ENCODE assay signal across 23 cellular contexts in the genomic region with DNA sequence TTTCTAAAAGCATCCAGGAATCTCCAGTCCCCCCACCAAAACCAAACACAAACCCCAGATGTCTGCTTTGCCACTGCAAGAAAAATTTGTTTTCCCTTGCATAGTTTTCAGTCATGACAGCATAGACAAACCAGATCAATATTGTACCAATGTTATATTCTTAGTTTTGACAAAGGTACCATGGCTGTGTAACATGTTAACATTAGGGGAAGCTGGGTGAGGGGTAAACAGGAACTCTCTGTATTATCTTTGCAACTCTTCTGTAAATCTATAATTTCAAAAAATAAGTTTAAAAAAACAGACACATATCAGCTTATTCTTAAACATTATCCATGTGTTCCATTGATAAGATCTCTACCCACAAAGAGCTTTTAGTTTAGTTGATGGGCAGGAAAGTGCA. TPM values are rescaled to one million over a fixed set of nuclear protein-coding genes. Genes with fewer than 3 reads are reported as not detected.
DNase-seq lines count a peak whose midpoint lies in the region; ATAC-seq and TF ChIP-seq lines count a peak whose summit lies in the region.
"Had no signal": no experiment of that assay in that cellular context is flagged by ENCODE, and none has a peak within 500 bp of the region (broad histone marks: within the 10 kb centered on the region; RNA-seq: fewer than 3 reads in every experiment).

No MANE protein-coding gene starts in this region.

- CTCF ChIA-PET in CD8-positive, alpha-beta T cell (lab: Charles Lee), result no interaction called here

- H3K36me3 Mint-ChIP-seq in activated naive CD4-positive, alpha-beta T cell treated with anti-CD3 and anti-CD28 coated beads, Interleukin-2, amount 50 U/mL, for 72 hours, result peaks cover 0 to 6% of the 10 kb centered on the region in 2 donors
- peaks cover 66% of the 10 kb centered on the region for H3K36me3 Mint-ChIP-seq in CD8-positive, alpha-beta T cell
- H3K36me3 Mint-ChIP-seq in nephron progenitor cell (ENCODE audit: low read depth), result peaks cover 23% of the 10 kb centered on the region

- H3K4me3 ChIP-seq in CD8-positive, alpha-beta T cell (ENCODE audit: low read depth, low read length), result no peak overlapping the region
- no peak overlapping the region for H3K4me3 ChIP-seq in osteoblast (ENCODE audit: insufficient read depth, low read length)
- H3K4me3 ChIP-seq: A549; BLaER1 treated with 17β-estradiol and CSF1 and Interleukin-3, amounts not matched to agents 10 nM and 100 nM; GM12878 had no signal

- H3K4me3 Mint-ChIP-seq in CD8-positive, alpha-beta T cell, result no peak overlapping the region
- H3K4me3 Mint-ChIP-seq in nephron progenitor cell, result no peak overlapping the region
- H3K4me3 Mint-ChIP-seq: B cell; CD4-positive, alpha-beta T cell; CD8-positive, alpha-beta memory T cell had no signal

- peaks cover 12% of the 10 kb centered on the region for H3K36me3 ChIP-seq in CD8-positive, alpha-beta T cell (ENCODE audit: insufficient read depth, low read length)
- no peaks in the 10 kb centered on the region for H3K36me3 ChIP-seq in osteoblast (ENCODE audit: insufficient read depth, low read length)

- no peaks in the 10 kb centered on the region for H3K79me2 ChIP-seq in osteoblast (ENCODE audit: insufficient read depth, low read length)

- H3K9me3 ChIP-seq in CD8-positive, alpha-beta T cell (ENCODE audit: low read length), result no peaks in the 10 kb centered on the region
- no peaks in the 10 kb centered on the region for H3K9me3 ChIP-seq in osteoblast (ENCODE audit: low read depth, low read length)
- H3K9me3 ChIP-seq: A549 had no signal

- H2AFZ ChIP-seq in osteoblast (ENCODE audit: low read length), result no peak overlapping the region

- H4K20me1 ChIP-seq in osteoblast (ENCODE audit: insufficient read depth, low read length), result no peaks in the 10 kb centered on the region
- H4K20me1 ChIP-seq: BLaER1 treated with 17β-estradiol and CSF1 and Interleukin-3, amounts not matched to agents 10 nM and 100 nM had no signal

- no peaks in the 10 kb centered on the region for H3K27me3 Mint-ChIP-seq in CD8-positive, alpha-beta T cell (ENCODE audit: low read depth)
- H3K27me3 Mint-ChIP-seq in nephron progenitor cell (ENCODE audit: low read depth, poor library complexity), result peaks cover 32% of the 10 kb centered on the region
- H3K27me3 Mint-ChIP-seq: B cell; CD4-positive, alpha-beta T cell had no signal

- H3K27me3 ChIP-seq in CD8-positive, alpha-beta T cell (ENCODE audit: insufficient read depth, low read length), result no peaks in the 10 kb centered on the region
- no peaks in the 10 kb centered on the region for H3K27me3 ChIP-seq in osteoblast (ENCODE audit: insufficient read depth, low read length)
- H3K27me3 ChIP-seq: BLaER1 treated with 17β-estradiol and CSF1 and Interleukin-3, amounts not matched to agents 10 nM and 100 nM had no signal

- H3K4me2 ChIP-seq in osteoblast (ENCODE audit: insufficient read depth, low read length), result no peak overlapping the region
- H3K4me2 ChIP-seq: A549; BLaER1 treated with 17β-estradiol and CSF1 and Interleukin-3, amounts not matched to agents 10 nM and 100 nM had no signal

- DNase-seq in activated naive CD4-positive, alpha-beta T cell treated with anti-CD3 and anti-CD28 coated beads, Interleukin-2, amount 50 U/mL, for 72 hours (ENCODE audit: low spot score in 2 of 2), result no peak
- DNase-seq in activated naive CD4-positive, alpha-beta T cell (lab: John Stamatoyannopoulos, UW), result no peak
- DNase-seq in CD8-positive, alpha-beta T cell, result no peak
- DNase-seq in osteoblast (ENCODE audit: insufficient read length, low spot score, missing footprints) (peak; percentile 50), NCI-H526 treated with DMSO at 0.1 percent for 48 hours (lab: John Stamatoyannopoulos, UW) (no peak), nephron progenitor cell (no peak)
- DNase-seq: AML-193; CD4-positive, alpha-beta T cell; CD8-positive, alpha-beta memory T cell; COR-L47; DMS 273 treated with DMSO at 0.1 percent for 48 hours; DMS153; DMS53; DMS79; DND-41; EL; GDM1 had no signal

- H3K4me1 Mint-ChIP-seq in CD8-positive, alpha-beta T cell (ENCODE audit: low read depth), result no peaks in the 10 kb centered on the region
- peaks cover 10% of the 10 kb centered on the region for H3K4me1 Mint-ChIP-seq in nephron progenitor cell
- H3K4me1 Mint-ChIP-seq: B cell; CD8-positive, alpha-beta memory T cell had no signal

- POLR2A ChIA-PET in CD8-positive, alpha-beta T cell (lab: Charles Lee), result no interaction called here

- H3K27ac Mint-ChIP-seq in activated naive CD4-positive, alpha-beta T cell treated with anti-CD3 and anti-CD28 coated beads, Interleukin-2, amount 50 U/mL, for 72 hours, result peak overlapping the region; percentile 51 to 55
- peak overlapping the region; percentile 75 for H3K27ac Mint-ChIP-seq in CD8-positive, alpha-beta T cell
- no peak overlapping the region for H3K27ac Mint-ChIP-seq in nephron progenitor cell
- H3K27ac Mint-ChIP-seq: B cell; CD4-positive, alpha-beta T cell; CD8-positive, alpha-beta memory T cell had no signal

- no peak overlapping the region for H3K27ac ChIP-seq in CD8-positive, alpha-beta T cell (ENCODE audit: low read depth, low read length)
- H3K27ac ChIP-seq in osteoblast (ENCODE audit: low read depth, low read length), result no peak overlapping the region
- H3K27ac ChIP-seq: 22Rv1; A549; BLaER1 treated with 17β-estradiol and CSF1 and Interleukin-3, amounts not matched to agents 10 nM and 100 nM; C4-2B had no signal

- no peak for ATAC-seq in activated naive CD4-positive, alpha-beta T cell treated with anti-CD3 and anti-CD28 coated beads, Interleukin-2, amount 50 U/mL, for 72 hours
- ATAC-seq in CD8-positive, alpha-beta T cell, result no peak
- ATAC-seq: A549, GM12878 had no signal

- no peak for TF ChIP-seq CTCF in CD8-positive, alpha-beta T cell (IDR thresholded peaks at IDR 0.05)
- TF ChIP-seq CTCF in osteoblast (IDR thresholded peaks at IDR 0.05; ENCODE audit: extremely low read depth, low read depth, low read length) (no peak), nephron progenitor cell (IDR thresholded peaks at IDR 0.05) (no peak)

- intact Hi-C loops in CD8-positive, alpha-beta T cell (cut with DNase I, micrococcal nuclease), result no loop called here

- H3K4me1 ChIP-seq in CD8-positive, alpha-beta T cell (ENCODE audit: insufficient read depth, low read length), result no peaks in the 10 kb centered on the region
- no peaks in the 10 kb centered on the region for H3K4me1 ChIP-seq in osteoblast (ENCODE audit: insufficient read depth, low read length)
- H3K4me1 ChIP-seq: A549; BLaER1 treated with 17β-estradiol and CSF1 and Interleukin-3, amounts not matched to agents 10 nM and 100 nM had no signal

- no peaks in the 10 kb centered on the region for H3K9me3 Mint-ChIP-seq in activated naive CD4-positive, alpha-beta T cell treated with anti-CD3 and anti-CD28 coated beads, Interleukin-2, amount 50 U/mL, for 72 hours
- no peaks in the 10 kb centered on the region for H3K9me3 Mint-ChIP-seq in CD8-positive, alpha-beta T cell
- H3K9me3 Mint-ChIP-seq in nephron progenitor cell, result no peaks in the 10 kb centered on the region
- H3K9me3 Mint-ChIP-seq: CD4-positive, alpha-beta T cell; CD8-positive, alpha-beta memory T cell had no signal

RNA-seq across cellular contexts. Expression of a gene that starts 44.4 kb away (rescaled TPM):
- 10 to 100 TPM; 28.0 to 59.2 TPM for total RNA-seq in activated naive CD4-positive, alpha-beta T cell treated with anti-CD3 and anti-CD28 coated beads, Interleukin-2, amount 50 U/mL, for 72 hours
- total RNA-seq in CD8-positive, alpha-beta T cell, result 10 to 100 TPM; 27.7 to 28.8 TPM
- total RNA-seq in osteoblast, result 69.8 and 72.0 TPM in 2 replicates
